Comparison of ENCODE assay signal across 20 cellular contexts in the genomic region with DNA sequence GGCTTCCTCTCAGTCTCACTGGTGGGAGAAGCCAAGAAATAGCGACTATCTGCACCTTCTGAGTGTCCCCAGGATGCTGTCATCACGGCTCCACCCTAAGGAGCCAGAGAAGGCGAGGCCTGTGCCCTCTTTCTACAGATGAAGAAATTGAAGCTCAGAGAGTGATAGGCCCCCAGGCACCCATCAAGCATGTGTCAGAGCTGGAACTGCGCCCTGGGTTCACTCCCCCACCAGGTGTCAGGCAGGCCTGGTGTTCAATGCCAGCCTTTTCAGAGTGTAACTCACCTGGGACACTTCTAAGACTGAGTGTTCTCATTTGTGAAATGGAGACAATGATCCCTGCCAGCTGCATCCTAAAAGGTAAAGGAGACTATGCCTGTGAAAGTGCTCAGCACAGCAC.
"Had no signal": no experiment of that assay in that cellular context is flagged by ENCODE, and none has a peak within 500 bp of the region (broad histone marks: within the 10 kb centered on the region; RNA-seq: fewer than 3 reads in every experiment).

No MANE protein-coding gene starts in this region.

- H3K4me1 Mint-ChIP-seq: activated CD4-positive, alpha-beta T cell treated with anti-CD3 and anti-CD28 coated beads, Interleukin-2, amount 10 ng/mL, durations not matched to agents 7 days and 5 days; activated CD8-positive, alpha-beta memory T cell treated with anti-CD3 and anti-CD28 coated beads, Interleukin-2, amount 10 ng/mL, durations not matched to agents 7 days and 5 days; activated naive CD8-positive, alpha-beta T cell treated with anti-CD3 and anti-CD28 coated beads, Interleukin-2, amount 50 U/mL, for 24 hours; mesothelial cell of epicardium; natural killer cell had no signal

- H3K36me3 Mint-ChIP-seq: activated CD8-positive, alpha-beta memory T cell treated with anti-CD3 and anti-CD28 coated beads, Interleukin-2, amount 10 ng/mL, durations not matched to agents 7 days and 5 days; mesothelial cell of epicardium; natural killer cell had no signal

- H3K27me3 Mint-ChIP-seq: activated CD8-positive, alpha-beta memory T cell treated with anti-CD3 and anti-CD28 coated beads, Interleukin-2, amount 10 ng/mL, durations not matched to agents 7 days and 5 days; stimulated activated naive CD8-positive, alpha-beta T cell treated with anti-CD3 and anti-CD28 coated beads, Interleukin-15, Interleukin-2, amounts not matched to agents 100 ng/mL and 50 ng/mL, for 24 hours had no signal

- DNase-seq: activated CD4-positive, alpha-beta T cell treated with anti-CD3 and anti-CD28 coated beads, Interleukin-2, amount 10 ng/mL, durations not matched to agents 7 days and 5 days; activated CD8-positive, alpha-beta memory T cell treated with anti-CD3 and anti-CD28 coated beads, Interleukin-2, amount 10 ng/mL, durations not matched to agents 7 days and 5 days; activated CD8-positive, alpha-beta T cell treated with anti-CD3 and anti-CD28 coated beads for 36 hours; activated gamma-delta T cell; activated naive CD4-positive, alpha-beta T cell treated with anti-CD3 and anti-CD28 coated beads, Interleukin-2, amount 50 U/mL, for 16 hours; activated naive CD8-positive, alpha-beta T cell treated with anti-CD3 and anti-CD28 coated beads, Interleukin-2, amount 50 U/mL, for 24 hours; cerebellar nuclear complex; hippocampal formation; left ventricle myocardium superior; mammary epithelial cell; natural killer cell; stimulated activated CD4-positive, alpha-beta T cell treated with anti-CD3 and anti-CD28 coated beads, Interleukin-12 subunit alpha, Interleukin-12 subunit beta, amount 100 ng/mL, for 4 hours; stimulated activated CD4-positive, alpha-beta T cell treated with anti-CD3 and anti-CD28 coated beads, Interleukin-1b, Interleukin-23, amount 100 ng/mL, for 48 hours; substantia nigra; thyroid gland; upper lobe of right lung had no signal

- H3K27ac Mint-ChIP-seq: activated CD4-positive, alpha-beta T cell treated with anti-CD3 and anti-CD28 coated beads, Interleukin-2, amount 10 ng/mL, durations not matched to agents 7 days and 5 days; activated CD8-positive, alpha-beta memory T cell treated with anti-CD3 and anti-CD28 coated beads, Interleukin-2, amount 10 ng/mL, durations not matched to agents 7 days and 5 days; activated CD8-positive, alpha-beta T cell treated with anti-CD3 and anti-CD28 coated beads for 36 hours; activated naive CD8-positive, alpha-beta T cell treated with anti-CD3 and anti-CD28 coated beads, Interleukin-2, amount 50 U/mL, for 24 hours; activated T-helper 1 cell treated with anti-CD3 and anti-CD28 coated beads, Interleukin-12 subunit alpha, Interleukin-12 subunit beta, Interleukin-2, Interleukin-4 antibody, amounts not matched to agents 30 ng/mL and 10 ng/mL and 1 ng/mL, durations not matched to agents 14 hours and 24 hours and 36 hours; mesothelial cell of epicardium; natural killer cell; stimulated activated naive CD8-positive, alpha-beta T cell treated with anti-CD3 and anti-CD28 coated beads, Interleukin-15, Interleukin-2, amounts not matched to agents 100 ng/mL and 50 ng/mL, for 24 hours had no signal

- ATAC-seq: activated CD4-positive, CD25-positive, alpha-beta regulatory T cell treated with anti-CD3 and anti-CD28 coated beads, Interleukin-2, amount 50 U/mL, for 24 hours; activated CD8-positive, alpha-beta memory T cell treated with anti-CD3 and anti-CD28 coated beads, Interleukin-2, amount 10 ng/mL, durations not matched to agents 7 days and 5 days; activated CD8-positive, alpha-beta T cell treated with anti-CD3 and anti-CD28 coated beads for 36 hours; activated naive CD8-positive, alpha-beta T cell treated with anti-CD3 and anti-CD28 coated beads, Interleukin-2, amount 50 U/mL, for 24 hours; left ventricle myocardium superior; natural killer cell; upper lobe of right lung had no signal

- H3K4me3 Mint-ChIP-seq: activated CD4-positive, alpha-beta T cell treated with anti-CD3 and anti-CD28 coated beads, Interleukin-2, amount 10 ng/mL, durations not matched to agents 7 days and 5 days; activated CD8-positive, alpha-beta memory T cell treated with anti-CD3 and anti-CD28 coated beads, Interleukin-2, amount 10 ng/mL, durations not matched to agents 7 days and 5 days; activated CD8-positive, alpha-beta T cell treated with anti-CD3 and anti-CD28 coated beads for 36 hours; activated naive CD8-positive, alpha-beta T cell treated with anti-CD3 and anti-CD28 coated beads, Interleukin-2, amount 50 U/mL, for 24 hours; activated T-helper 1 cell treated with anti-CD3 and anti-CD28 coated beads, Interleukin-12 subunit alpha, Interleukin-12 subunit beta, Interleukin-2, Interleukin-4 antibody, amounts not matched to agents 30 ng/mL and 10 ng/mL and 1 ng/mL, durations not matched to agents 14 hours and 24 hours and 36 hours; mesothelial cell of epicardium; natural killer cell; stimulated activated naive CD8-positive, alpha-beta T cell treated with anti-CD3 and anti-CD28 coated beads, Interleukin-15, Interleukin-2, amounts not matched to agents 100 ng/mL and 50 ng/mL, for 24 hours had no signal

- H3K9me3 Mint-ChIP-seq: activated CD4-positive, alpha-beta T cell treated with anti-CD3 and anti-CD28 coated beads, Interleukin-2, amount 10 ng/mL, durations not matched to agents 7 days and 5 days; activated CD8-positive, alpha-beta T cell treated with anti-CD3 and anti-CD28 coated beads for 36 hours; activated naive CD8-positive, alpha-beta T cell treated with anti-CD3 and anti-CD28 coated beads, Interleukin-2, amount 50 U/mL, for 24 hours; activated T-helper 1 cell treated with anti-CD3 and anti-CD28 coated beads, Interleukin-12 subunit alpha, Interleukin-12 subunit beta, Interleukin-2, Interleukin-4 antibody, amounts not matched to agents 30 ng/mL and 10 ng/mL and 1 ng/mL, durations not matched to agents 14 hours and 24 hours and 36 hours; mesothelial cell of epicardium; natural killer cell; stimulated activated naive CD8-positive, alpha-beta T cell treated with anti-CD3 and anti-CD28 coated beads, Interleukin-15, Interleukin-2, amounts not matched to agents 100 ng/mL and 50 ng/mL, for 24 hours had no signal
